Comparison of ENCODE assay signal across 1 cellular context in genomic region chr14:25134184-25134583, GRCh38.
TF ChIP-seq lines count a peak whose summit lies in the region.

No MANE protein-coding gene starts in this region.

TF ChIP-seq in GM23338, 12 proteins besides CTCF, POLR2A, EP300 and RAD21 (continued from another document):
- no peak for TF ChIP-seq ZNF462 (CRISPR knock-in tag; IDR thresholded peaks at IDR 0.05)
- TF ChIP-seq ETS1 (IDR thresholded peaks at IDR 0.05) = no peak
- TF ChIP-seq ZNF114 (CRISPR knock-in tag; IDR thresholded peaks at IDR 0.05) = no peak
- TF ChIP-seq STAT1 (IDR thresholded peaks at IDR 0.05; ENCODE audit: unreplicated experiment) = no peak
- TF ChIP-seq ZNF331 (CRISPR knock-in tag; IDR thresholded peaks at IDR 0.05; ENCODE audit: low read depth) = no peak
- no peak for TF ChIP-seq JUNB (IDR thresholded peaks at IDR 0.05; ENCODE audit: unreplicated experiment)
- no peak for TF ChIP-seq CREB1 (CRISPR knock-in tag; IDR thresholded peaks at IDR 0.05; ENCODE audit: low read depth)
- no peak for TF ChIP-seq EZH2 (IDR thresholded peaks at IDR 0.05; ENCODE audit: low read depth, unreplicated experiment)
- no peak for TF ChIP-seq NANOG (IDR thresholded peaks at IDR 0.05; ENCODE audit: borderline replicate concordance)
- TF ChIP-seq POLR2AphosphoS5 (IDR thresholded peaks at IDR 0.05; ENCODE audit: low read depth) = no peak
